Comparison of ENCODE assay signal across 12 cellular contexts in the genomic region with DNA sequence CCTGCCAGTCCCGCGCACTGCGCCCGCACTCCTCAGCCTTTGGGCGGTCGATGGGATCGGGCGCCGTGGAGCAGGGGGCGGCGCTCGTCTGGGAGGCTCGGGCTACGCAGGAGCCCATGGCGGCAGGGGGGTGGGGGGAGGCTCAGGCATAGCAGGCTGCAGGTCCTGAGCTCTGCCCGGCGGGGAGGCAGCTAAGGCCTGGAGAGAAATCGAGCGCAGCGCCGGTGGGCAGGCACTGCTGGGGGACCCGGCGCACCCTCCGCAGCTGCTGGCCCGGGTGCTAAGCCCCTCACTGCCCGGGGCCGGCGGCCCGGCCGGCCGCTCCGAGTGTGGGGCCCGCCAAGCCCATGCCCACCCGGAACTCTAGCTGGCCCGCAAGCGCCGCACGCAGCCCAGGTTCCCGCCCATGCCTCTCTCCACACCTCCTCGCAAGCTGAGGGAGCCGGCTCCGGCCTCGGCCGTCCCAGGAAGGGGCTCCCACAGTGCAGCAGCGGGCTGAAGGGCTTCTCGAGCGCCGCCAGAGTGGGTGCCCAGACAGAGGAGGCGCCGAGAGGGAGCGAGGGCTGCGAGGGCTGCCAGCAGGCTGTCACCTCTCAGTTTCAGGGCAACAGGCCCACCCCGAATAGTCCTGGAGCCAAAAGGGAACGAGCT.
DNase-seq lines count a peak whose midpoint lies in the region; ATAC-seq and TF ChIP-seq lines count a peak whose summit lies in the region.
"Had no signal": no experiment of that assay in that cellular context is flagged by ENCODE, and none has a peak within 500 bp of the region (broad histone marks: within the 10 kb centered on the region; RNA-seq: fewer than 3 reads in every experiment).

No MANE protein-coding gene starts in this region.

- no peaks in the 10 kb centered on the region for H3K27me3 ChIP-seq in ACC112 (ENCODE audit: insufficient read depth, low read length)
- H3K27me3 ChIP-seq in lower lobe of right lung (ENCODE audit: low read depth) = no peaks in the 10 kb centered on the region

- H3K27ac ChIP-seq in ACC112 (ENCODE audit: low read depth, low read length) (no peak overlapping the region), lower lobe of right lung (no peak overlapping the region)
- H3K27ac ChIP-seq: HL-60 had no signal

- H3K4me3 ChIP-seq in ACC112 (ENCODE audit: low read depth, low read length) (peak overlapping the region; percentile 68), lower lobe of right lung (peak overlapping the region; percentile 38)

- H3K27ac Mint-ChIP-seq in central memory CD8-positive, alpha-beta T cell (ENCODE audit: low read depth) = no peak overlapping the region

- H3K4me1 Mint-ChIP-seq in central memory CD8-positive, alpha-beta T cell = peaks cover 12% of the 10 kb centered on the region

- H2AFZ ChIP-seq in ACC112 (ENCODE audit: low read length, unreplicated experiment) = no peak overlapping the region

- no peak for ATAC-seq in central memory CD8-positive, alpha-beta T cell (replicated peaks; ENCODE audit: extremely low read depth, poor library complexity, severe bottlenecking)
- ATAC-seq in lower lobe of right lung (no peak), HG03460 (IDR thresholded peaks at IDR 0.05; ENCODE audit: unreplicated experiment) (no peak)

- H3K9me3 Mint-ChIP-seq in central memory CD8-positive, alpha-beta T cell = no peaks in the 10 kb centered on the region

- peaks cover 12% of the 10 kb centered on the region for H3K36me3 Mint-ChIP-seq in central memory CD8-positive, alpha-beta T cell (ENCODE audit: insufficient read depth)
- H3K36me3 Mint-ChIP-seq: CD4-positive, CD25-positive, alpha-beta regulatory T cell had no signal

- no peak for TF ChIP-seq CTCF in lower lobe of right lung (IDR thresholded peaks at IDR 0.05)

- H3K4me3 Mint-ChIP-seq in central memory CD8-positive, alpha-beta T cell = peak overlapping the region; percentile 16

- H3K4me1 ChIP-seq in ACC112 (ENCODE audit: control insufficient read depth, insufficient read depth, low read length, unreplicated experiment) = no peaks in the 10 kb centered on the region
- H3K4me1 ChIP-seq in lower lobe of right lung = no peaks in the 10 kb centered on the region

- H3K9me3 ChIP-seq in lower lobe of right lung = no peaks in the 10 kb centered on the region

- H3K79me2 ChIP-seq in ACC112 (ENCODE audit: control insufficient read depth, insufficient read depth, low read length, unreplicated experiment) = no peaks in the 10 kb centered on the region

- H3K36me3 ChIP-seq in ACC112 (ENCODE audit: insufficient read depth, low read length) = no peaks in the 10 kb centered on the region
- no peaks in the 10 kb centered on the region for H3K36me3 ChIP-seq in lower lobe of right lung

- DNase-seq in ELF-1 (ENCODE audit: low read depth, low spot score) (peak; percentile 69), lower lobe of right lung (no peak), SKM-1 treated with dmso at 0.1 percent for 144 hours (lab: John Stamatoyannopoulos, UW; ENCODE audit: unreplicated experiment) (no peak), pons (ENCODE audit: low spot score) (no peak), NCI-H187 treated with DMSO at 0.1 percent for 48 hours (lab: John Stamatoyannopoulos, UW) (no peak)
- DNase-seq in central memory CD8-positive, alpha-beta T cell (ENCODE audit: low spot score in 2 of 2) = no peak
- DNase-seq: amygdala; CD4-positive, CD25-positive, alpha-beta regulatory T cell; T-helper 9 cell had no signal

- H3K27me3 Mint-ChIP-seq in central memory CD8-positive, alpha-beta T cell = no peaks in the 10 kb centered on the region

- intact Hi-C loops in lower lobe of right lung (cut with DNase I) = no loop called here
